8 cellular contexts compared by ENCODE assay signal in the genomic region with DNA sequence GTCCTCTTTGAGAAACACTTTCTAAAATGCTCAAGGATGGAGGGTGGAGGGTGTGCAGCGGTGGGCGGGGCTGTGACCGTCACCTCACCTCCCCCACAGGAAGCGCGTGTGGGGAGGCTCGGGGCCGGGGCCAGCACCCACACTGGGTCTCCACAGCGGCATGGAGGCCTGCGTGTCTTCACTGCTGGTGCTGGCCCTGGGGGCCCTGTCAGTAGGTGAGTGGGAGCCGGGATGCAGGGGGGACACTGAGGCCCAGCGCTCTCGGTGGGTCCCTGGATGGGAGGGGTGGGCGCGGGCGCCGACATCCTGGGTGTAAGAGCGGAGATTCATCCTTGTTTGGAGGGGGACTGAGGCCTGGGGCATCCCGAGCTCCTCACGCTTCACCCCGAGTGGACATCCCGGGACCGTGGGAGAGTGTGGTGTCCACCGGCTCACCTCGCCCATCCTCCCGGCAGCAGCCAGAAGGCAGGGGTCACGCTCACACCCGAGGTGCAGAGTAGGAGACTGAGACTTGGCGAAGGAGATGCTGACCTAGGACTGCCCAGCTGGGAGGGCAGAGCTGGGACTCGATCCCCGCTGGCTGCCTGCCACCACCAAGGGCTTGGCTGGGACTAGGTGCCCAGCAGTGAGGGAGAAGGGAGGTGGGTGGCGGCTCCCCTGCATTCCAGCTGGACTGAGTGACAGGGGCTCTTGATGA. TPM values are rescaled to one million over a fixed set of nuclear protein-coding genes. Genes with fewer than 3 reads are reported as not detected.
DNase-seq lines count a peak whose midpoint lies in the region; ATAC-seq and TF ChIP-seq lines count a peak whose summit lies in the region.

A gene (plus strand): TSS at position 142 of the 697 bp plus-strand sequence. CDS start 19 bp downstream, at position 161.

- no peak within 1 kb of the TSS for H3K27ac ChIP-seq in DOHH2 (ENCODE audit: low read depth, low read length)
- peak within 1 kb of the TSS; percentile 68 for H3K27ac ChIP-seq in effector memory CD4-positive, alpha-beta T cell (ENCODE audit: insufficient read depth, low read length, poor library complexity, severe bottlenecking)
- H3K27ac ChIP-seq in mesenchymal stem cell (ENCODE audit: low read length, poor library complexity, severe bottlenecking) = no peak within 1 kb of the TSS

- CTCF ChIA-PET in HEK293T (lab: Yijun Ruan, JAX) = no interaction called here

- H3K4me2 ChIP-seq in DOHH2 (ENCODE audit: low read length) (0 out of 2 replicates have a peak within 1 kb of the TSS, but pooled peaks have one; percentile 11), mesenchymal stem cell (ENCODE audit: low read length, poor library complexity, severe bottlenecking) (no peak within 1 kb of the TSS)

- no peak within 1 kb of the TSS for H2BK120ac ChIP-seq in mesenchymal stem cell (ENCODE audit: low read depth, low read length)

- no peaks in the 10 kb centered on the region for H3K9me2 ChIP-seq in DOHH2 (replicated peaks; ENCODE audit: control insufficient read depth, low read length)

- POLR2A ChIA-PET in HEK293T (lab: Yijun Ruan, JAX) = no interaction called here

- H3K27me3 ChIP-seq in DOHH2 (ENCODE audit: control insufficient read depth, low read length) (no peaks in the 10 kb centered on the region), mesenchymal stem cell (ENCODE audit: control insufficient read depth in 1 of 2, insufficient read depth in 1 of 2, low read length in 2 of 2) (peaks cover 0 to 15% of the 10 kb centered on the region in 2 experiments)
- no peaks in the 10 kb centered on the region for H3K27me3 ChIP-seq in effector memory CD4-positive, alpha-beta T cell (replicated peaks; ENCODE audit: control insufficient read depth, insufficient read depth, low read length, poor library complexity, severe bottlenecking)

- no peak within 1 kb of the TSS for H3K4ac ChIP-seq in mesenchymal stem cell (ENCODE audit: low read depth in 1 of 2, low read length in 2 of 2)

- no peak within 1 kb of the TSS for H2BK15ac ChIP-seq in mesenchymal stem cell (ENCODE audit: low read depth, poor library complexity, severe bottlenecking)

- H3K79me2 ChIP-seq in DOHH2 (ENCODE audit: control insufficient read depth, low read length) = no peaks in the 10 kb centered on the region

- H3K36me3 ChIP-seq in DOHH2 (ENCODE audit: control insufficient read depth, low read length) = no peaks in the 10 kb centered on the region; the same call in 1 of the 2 replicates
- H3K36me3 ChIP-seq in effector memory CD4-positive, alpha-beta T cell (ENCODE audit: control insufficient read depth, insufficient read depth, low read length) = peaks cover 20% of the 10 kb centered on the region
- peaks cover 16 to 39% of the 10 kb centered on the region in 2 experiments for H3K36me3 ChIP-seq in mesenchymal stem cell (ENCODE audit: control insufficient read depth in 1 of 2, insufficient read depth in 2 of 2, low read depth in 1 of 2, low read length in 2 of 2)

- no peak for TF ChIP-seq CTCF in DOHH2 (IDR thresholded peaks at IDR 0.05; ENCODE audit: low read depth, low read length, poor library complexity, severe bottlenecking)

- no peaks in the 10 kb centered on the region for H3F3A ChIP-seq in DOHH2 (ENCODE audit: control insufficient read depth, insufficient read depth)

- H3K14ac ChIP-seq in mesenchymal stem cell (ENCODE audit: low read length in 2 of 2) = peak within 1 kb of the TSS in 1 of 2 experiments; percentile 22

- H4K8ac ChIP-seq in mesenchymal stem cell (ENCODE audit: low read length) = no peak within 1 kb of the TSS

- H3K4me1 ChIP-seq in DOHH2 (ENCODE audit: control insufficient read depth, low read length) (peaks cover 9% of the 10 kb centered on the region), mesenchymal stem cell (ENCODE audit: control insufficient read depth, insufficient read depth, low read depth, low read length) (peaks cover 7% of the 10 kb centered on the region)
- peaks cover 11% of the 10 kb centered on the region for H3K4me1 ChIP-seq in effector memory CD4-positive, alpha-beta T cell (ENCODE audit: control insufficient read depth, insufficient read depth, low read length, poor library complexity, severe bottlenecking)

- no peak within 1 kb of the TSS for H2AFZ ChIP-seq in mesenchymal stem cell (ENCODE audit: low read depth, low read length)

- H3K9ac ChIP-seq in mesenchymal stem cell (ENCODE audit: low read length) = no peak within 1 kb of the TSS

- no peak for ATAC-seq in GM18502 (IDR thresholded peaks at IDR 0.05; ENCODE audit: poor library complexity, unreplicated experiment)

- H3K79me1 ChIP-seq in mesenchymal stem cell (replicated peaks; ENCODE audit: low read length, poor library complexity, severe bottlenecking) = peaks cover 19% of the 10 kb centered on the region

- H2BK12ac ChIP-seq in mesenchymal stem cell (ENCODE audit: low read length in 2 of 2) = no peak within 1 kb of the TSS

- H2BK5ac ChIP-seq in mesenchymal stem cell (ENCODE audit: low read depth, low read length, poor library complexity, severe bottlenecking) = no peak within 1 kb of the TSS

- H3K18ac ChIP-seq in mesenchymal stem cell (ENCODE audit: low read depth in 1 of 2, low read length in 2 of 2) = no peak within 1 kb of the TSS

- no peak within 1 kb of the TSS for H4K91ac ChIP-seq in mesenchymal stem cell (ENCODE audit: low read length)

- H2AK5ac ChIP-seq in mesenchymal stem cell (ENCODE audit: low read length, severe bottlenecking) = no peak within 1 kb of the TSS

- no peak within 1 kb of the TSS for H3K4me3 ChIP-seq in DOHH2 (ENCODE audit: low read length)
- peak within 1 kb of the TSS; percentile 52 for H3K4me3 ChIP-seq in effector memory CD4-positive, alpha-beta T cell (ENCODE audit: insufficient read depth, low read depth, low read length, poor library complexity, severe bottlenecking)
- peak within 1 kb of the TSS in 1 of 2 experiments; percentile 3 for H3K4me3 ChIP-seq in mesenchymal stem cell (ENCODE audit: insufficient read depth in 1 of 2, low read depth in 1 of 2, low read length in 2 of 2)

- H3K9me3 ChIP-seq in DOHH2 (ENCODE audit: control insufficient read depth, insufficient read depth, low read length) (no peaks in the 10 kb centered on the region), mesenchymal stem cell (ENCODE audit: control insufficient read depth, low read length) (no peaks in the 10 kb centered on the region)
- no peaks in the 10 kb centered on the region for H3K9me3 ChIP-seq in effector memory CD4-positive, alpha-beta T cell (ENCODE audit: control insufficient read depth, low read length)

- DNase-seq in activated CD4-positive, alpha-beta T cell treated with anti-CD3 and anti-CD28 coated beads, Interleukin-2, amount 50 U/mL, for 4 hours = peak; percentile 64 to 69
- peak; percentile 56 to 71 (median 57) for DNase-seq in effector memory CD4-positive, alpha-beta T cell
- DNase-seq in stimulated activated CD4-positive, alpha-beta T cell treated with anti-CD3 and anti-CD28 coated beads, Interleukin-4, amount 100 ng/mL, for 24 hours = peak; percentile 73
- no peak for DNase-seq in HEK293T (ENCODE audit: extremely low spot score)
- no peak for DNase-seq in mesenchymal stem cell
- no peak for DNase-seq in 8988T

- H3K23ac ChIP-seq in mesenchymal stem cell (ENCODE audit: low read length in 2 of 2) = no peak within 1 kb of the TSS

- 90% methylated on average over 26 of the region's 31 CpGs for WGBS in mesenchymal stem cell

- H4K20me1 ChIP-seq in DOHH2 (ENCODE audit: control insufficient read depth, insufficient read depth, low read depth, low read length) = no peaks in the 10 kb centered on the region

TF ChIP-seq in HEK293T, 16 proteins besides CTCF, POLR2A, EP300 and RAD21:
- no peak for TF ChIP-seq LEF1 (IDR thresholded peaks at IDR 0.05; ENCODE audit: borderline replicate concordance)
- TF ChIP-seq, protein P1, sequence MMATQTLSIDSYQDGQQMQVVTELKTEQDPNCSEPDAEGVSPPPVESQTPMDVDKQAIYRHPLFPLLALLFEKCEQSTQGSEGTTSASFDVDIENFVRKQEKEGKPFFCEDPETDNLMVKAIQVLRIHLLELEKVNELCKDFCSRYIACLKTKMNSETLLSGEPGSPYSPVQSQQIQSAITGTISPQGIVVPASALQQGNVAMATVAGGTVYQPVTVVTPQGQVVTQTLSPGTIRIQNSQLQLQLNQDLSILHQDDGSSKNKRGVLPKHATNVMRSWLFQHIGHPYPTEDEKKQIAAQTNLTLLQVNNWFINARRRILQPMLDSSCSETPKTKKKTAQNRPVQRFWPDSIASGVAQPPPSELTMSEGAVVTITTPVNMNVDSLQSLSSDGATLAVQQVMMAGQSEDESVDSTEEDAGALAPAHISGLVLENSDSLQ (IDR thresholded peaks at IDR 0.05) = no peak
- TF ChIP-seq ZNF384 (IDR thresholded peaks at IDR 0.05) = no peak
- TF ChIP-seq ELF4 (IDR thresholded peaks at IDR 0.05) = no peak
- TF ChIP-seq L3MBTL2 (conservative IDR thresholded peaks at IDR 0.05) = no peak
- no peak for TF ChIP-seq ARNT (IDR thresholded peaks at IDR 0.05)
- no peak for TF ChIP-seq FOXK2 (IDR thresholded peaks at IDR 0.05)
- no peak for TF ChIP-seq BHLHE40 (IDR thresholded peaks at IDR 0.05; ENCODE audit: borderline replicate concordance)
- no peak for TF ChIP-seq FOXM1 (IDR thresholded peaks at IDR 0.05; ENCODE audit: borderline replicate concordance)

RNA-seq across cellular contexts. Expression of the gene that starts here (rescaled TPM):
- polyA plus RNA-seq in mesenchymal stem cell (2013, experiment 1 of 2) = not detected
- 0.07 TPM for polyA plus RNA-seq in mesenchymal stem cell (2013, experiment 2 of 2)

Comparison
In these comparisons a context has a peak if more than half of its experiments do, and no peak if none do; other contexts are left out.
1. DNase-seq: peak in activated CD4-positive, alpha-beta T cell treated with anti-CD3 and anti-CD28 coated beads, Interleukin-2, amount 50 U/mL, for 4 hours (2 of 2), effector memory CD4-positive, alpha-beta T cell (3 of 3) and stimulated activated CD4-positive, alpha-beta T cell treated with anti-CD3 and anti-CD28 coated beads, Interleukin-4, amount 100 ng/mL, for 24 hours (single experiment); none in HEK293T (single experiment), mesenchymal stem cell (single experiment) and 8988T (single experiment).